10 cellular contexts compared by ENCODE assay signal in the genomic region with DNA sequence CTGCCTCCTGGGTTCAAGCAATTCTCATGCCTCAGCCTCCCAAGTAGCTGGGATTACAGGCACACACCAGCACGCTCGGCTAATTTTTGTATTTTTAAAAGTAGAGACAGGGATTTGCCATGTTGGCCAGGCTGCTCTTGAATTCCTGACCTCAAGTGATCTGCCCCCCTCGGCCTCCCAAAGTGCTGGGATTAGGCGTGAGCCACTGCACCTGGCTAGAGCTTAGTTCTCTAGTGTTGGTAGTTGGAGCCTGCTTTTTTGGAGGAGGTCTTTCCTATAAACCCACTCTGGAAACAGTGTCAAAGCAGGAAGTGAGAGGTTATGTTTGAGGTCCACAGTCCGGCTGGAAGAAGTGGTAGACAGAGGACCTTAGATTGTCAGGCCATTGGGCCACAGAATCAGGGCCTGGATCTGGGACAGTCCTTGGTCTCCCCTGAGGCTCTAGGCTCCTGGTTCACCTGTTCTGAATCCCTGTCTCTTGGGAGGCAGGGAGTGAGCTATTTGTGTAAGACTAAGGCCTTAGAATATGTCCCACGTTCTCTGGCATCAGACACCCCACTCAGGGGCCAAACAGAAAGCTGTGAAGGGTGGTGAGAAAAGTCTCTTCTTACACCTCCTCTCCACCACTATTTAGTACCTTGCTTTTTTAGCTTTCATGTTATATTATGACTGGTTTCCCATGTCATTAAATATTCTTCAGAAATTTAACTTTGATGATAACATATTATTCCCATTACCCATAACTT. TPM values are rescaled to one million over a fixed set of nuclear protein-coding genes. Genes with fewer than 3 reads are reported as not detected.
DNase-seq lines count a peak whose midpoint lies in the region; ATAC-seq and TF ChIP-seq lines count a peak whose summit lies in the region.
"Had no signal": no experiment of that assay in that cellular context is flagged by ENCODE, and none has a peak within 500 bp of the region (broad histone marks: within the 10 kb centered on the region; RNA-seq: fewer than 3 reads in every experiment).

No MANE protein-coding gene starts in this region.

- H3K9ac ChIP-seq in DND-41 (ENCODE audit: low read depth, low read length) (no peak overlapping the region), HUES64 (ENCODE audit: low read depth, low read length) (no peak overlapping the region)

- no peak for DNase-seq in DND-41
- no peak for DNase-seq in dorsolateral prefrontal cortex
- peak; percentile 25 to 63 for DNase-seq in gastrocnemius medialis
- DNase-seq in DMS79 treated with DMSO at 0.1 percent for 48 hours (lab: John Stamatoyannopoulos, UW): no peak
- no peak for DNase-seq in NCI-H187 treated with DMSO at 0.1 percent for 48 hours (lab: John Stamatoyannopoulos, UW)
- DNase-seq in mesenteric fat pad (ENCODE audit: low spot score): no peak
- DNase-seq: NCI-H2227 treated with DMSO at 0.1 percent for 48 hours, retina had no signal

- intact Hi-C loops in dorsolateral prefrontal cortex (cut with DNase I) (loop anchor here in 1 of 2 donors (5.0 kb wide), 1 partner anchor 34 kb away; the partner anchor contains the start of gene PCBP1), gastrocnemius medialis (cut with DNase I; ENCODE audit: low total_unique reads) (loop anchor here (10.0 kb wide), 1 partner anchor 537 kb away; no protein-coding TSS in a partner anchor)

- ATAC-seq in DND-41 (ENCODE audit: insufficient read depth, low read depth): no peak
- ATAC-seq in gastrocnemius medialis: peak; percentile 8 to 28
- ATAC-seq in HG03457 (IDR thresholded peaks at IDR 0.05; ENCODE audit: unreplicated experiment): no peak

- 74% methylated on average over 6 of the region's 6 CpGs for WGBS in HUES64

- in situ Hi-C loops in gastrocnemius medialis (cut with MboI; ENCODE audit: low sequenced_read_pairs in 4 of 4): no loop called here

- H3K9me3 ChIP-seq in DND-41 (ENCODE audit: insufficient read depth, low read length, severe bottlenecking): no peaks in the 10 kb centered on the region
- no peaks in the 10 kb centered on the region for H3K9me3 ChIP-seq in HUES64 (ENCODE audit: insufficient read depth, low read depth, low read length)
- H3K9me3 ChIP-seq in gastrocnemius medialis: no peaks in the 10 kb centered on the region

- no peak for TF ChIP-seq CTCF in DND-41 (IDR thresholded peaks at IDR 0.05; ENCODE audit: borderline replicate concordance, extremely low read depth, low read length, poor library complexity, severe bottlenecking)
- TF ChIP-seq CTCF in dorsolateral prefrontal cortex (IDR thresholded peaks at IDR 0.05 in 54 of 56, conservative IDR thresholded peaks at IDR 0.05 in 2 of 56; ENCODE audit: low read depth in 1 of 56, partially characterized antibody in 56 of 56): no peak
- no peak for TF ChIP-seq CTCF in gastrocnemius medialis (IDR thresholded peaks at IDR 0.05 in 4 of 5, conservative IDR thresholded peaks at IDR 0.05 in 1 of 5)

- no peak overlapping the region for H3K4me3 ChIP-seq in DND-41 (ENCODE audit: low read depth in 1 of 2, low read length in 2 of 2)
- no peak overlapping the region for H3K4me3 ChIP-seq in HUES64 (ENCODE audit: low read length)
- no peak overlapping the region for H3K4me3 ChIP-seq in dorsolateral prefrontal cortex
- no peak overlapping the region for H3K4me3 ChIP-seq in gastrocnemius medialis

- H2AFZ ChIP-seq in DND-41 (ENCODE audit: low read depth, low read length): no peak overlapping the region

- no peaks in the 10 kb centered on the region for H3K36me3 ChIP-seq in DND-41 (ENCODE audit: insufficient read depth, low read length)
- no peaks in the 10 kb centered on the region for H3K36me3 ChIP-seq in HUES64 (ENCODE audit: insufficient read depth, low read length)
- no peaks in the 10 kb centered on the region for H3K36me3 ChIP-seq in gastrocnemius medialis

- TF ChIP-seq POLR2A in gastrocnemius medialis (IDR thresholded peaks at IDR 0.05): no peak

- H3K79me2 ChIP-seq in DND-41 (ENCODE audit: insufficient read depth, low read length): peaks cover 10% of the 10 kb centered on the region; the same call in 1 of the 2 replicates

- H3K4me1 ChIP-seq in DND-41 (ENCODE audit: insufficient read depth, low read length) (peaks cover 40% of the 10 kb centered on the region), HUES64 (ENCODE audit: insufficient read depth, low read length) (peaks cover 37% of the 10 kb centered on the region), gastrocnemius medialis (peaks cover 56 to 62% of the 10 kb centered on the region in 2 donors)

- H3K27ac ChIP-seq in DND-41 (ENCODE audit: low read length) (peak overlapping the region; percentile 15), HUES64 (ENCODE audit: low read depth, low read length) (peak overlapping the region; percentile 51; the same call in 1 of the 2 replicates), dorsolateral prefrontal cortex (peak overlapping the region in 53 of 59 donors; percentile 1 to 100 (median 99)), gastrocnemius medialis (peak overlapping the region; percentile 89 to 100 (median 98))

- no peaks in the 10 kb centered on the region for H4K20me1 ChIP-seq in DND-41 (ENCODE audit: insufficient read depth, low read length)

- H3K27me3 ChIP-seq in DND-41 (ENCODE audit: insufficient read depth, low read length, poor library complexity) (no peaks in the 10 kb centered on the region), HUES64 (ENCODE audit: insufficient read depth, low read length) (no peaks in the 10 kb centered on the region), dorsolateral prefrontal cortex (no peaks in the 10 kb centered on the region), gastrocnemius medialis (no peaks in the 10 kb centered on the region)

- H3K4me2 ChIP-seq in DND-41 (ENCODE audit: insufficient read depth, low read length): no peak overlapping the region

RNA-seq across cellular contexts. Expression of gene PCBP1, which starts 34.5 kb away (rescaled TPM):
- 369 TPM for polyA plus RNA-seq in HUES64 (2013, experiment 1 of 2)
- 368 TPM for polyA plus RNA-seq in HUES64 (2013, experiment 2 of 2)
- total RNA-seq in dorsolateral prefrontal cortex (100 to 1,000 TPM; 118 to 237 (median 174) TPM), gastrocnemius medialis (100 to 1,000 TPM; 178 to 296 (median 262) TPM), mesenteric fat pad (399 TPM)

Comparison
In these comparisons a context has a peak if more than half of its experiments do, and no peak if none do; other contexts are left out.
1. ATAC-seq: peak in gastrocnemius medialis (2 of 2); none in DND-41 (single experiment) and HG03457 (single experiment).
2. DNase-seq: peak in gastrocnemius medialis (2 of 2); none in DND-41 (single experiment), dorsolateral prefrontal cortex (0 of 10), DMS79 treated with DMSO at 0.1 percent for 48 hours (single experiment), NCI-H187 treated with DMSO at 0.1 percent for 48 hours (single experiment) and mesenteric fat pad (single experiment).
3. H3K27ac ChIP-seq: peak in every context shown above with its lines; median percentile 99 in dorsolateral prefrontal cortex; 98 in gastrocnemius medialis; 51 in HUES64; 15 in DND-41.